In the genomic region with DNA sequence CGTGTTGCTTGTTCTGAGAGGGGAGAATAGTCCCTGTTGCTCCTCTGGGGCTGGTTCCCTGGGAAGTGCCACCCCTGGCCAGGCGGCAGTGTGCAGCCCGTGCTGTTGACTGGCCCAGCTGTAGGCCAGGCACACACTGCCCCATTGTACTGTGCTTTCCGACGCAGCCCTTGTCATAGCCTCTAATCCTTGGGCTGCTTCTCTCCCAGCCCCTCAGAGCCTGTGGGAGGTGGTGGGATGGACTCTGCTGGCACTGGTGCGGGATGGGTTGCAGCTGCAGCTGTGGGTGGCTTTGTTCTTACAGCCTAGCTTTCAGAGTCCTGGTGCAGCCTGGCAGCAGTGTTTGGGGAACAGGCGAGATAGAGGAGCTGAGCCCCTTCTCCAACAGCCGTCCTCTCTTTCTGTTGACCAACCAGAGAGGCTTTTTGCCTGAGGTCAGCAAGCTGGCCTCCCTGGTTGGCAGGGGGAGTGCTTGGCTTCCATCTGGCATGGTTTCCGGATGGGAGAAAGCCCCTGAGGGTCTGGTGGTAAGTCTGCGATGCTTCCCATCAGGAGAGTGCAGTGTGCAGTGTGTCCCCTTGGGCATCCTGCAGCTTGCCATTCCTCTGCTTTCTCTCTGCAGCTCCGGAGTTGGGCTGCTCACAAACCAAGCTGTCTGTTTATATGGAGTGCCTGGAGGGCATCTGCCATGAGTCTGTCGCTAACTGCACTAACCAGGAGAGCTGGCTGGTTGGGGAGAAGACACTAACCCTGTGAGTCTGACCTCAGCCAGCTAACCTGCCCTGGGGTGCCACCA, we compare ENCODE assay signal across 1 cellular context.
TF ChIP-seq lines count a peak whose summit lies in the region.

No MANE protein-coding gene starts in this region.

TF ChIP-seq in HEK293, 187 proteins besides CTCF, POLR2A, EP300 and RAD21:
- TF ChIP-seq, protein P1, sequence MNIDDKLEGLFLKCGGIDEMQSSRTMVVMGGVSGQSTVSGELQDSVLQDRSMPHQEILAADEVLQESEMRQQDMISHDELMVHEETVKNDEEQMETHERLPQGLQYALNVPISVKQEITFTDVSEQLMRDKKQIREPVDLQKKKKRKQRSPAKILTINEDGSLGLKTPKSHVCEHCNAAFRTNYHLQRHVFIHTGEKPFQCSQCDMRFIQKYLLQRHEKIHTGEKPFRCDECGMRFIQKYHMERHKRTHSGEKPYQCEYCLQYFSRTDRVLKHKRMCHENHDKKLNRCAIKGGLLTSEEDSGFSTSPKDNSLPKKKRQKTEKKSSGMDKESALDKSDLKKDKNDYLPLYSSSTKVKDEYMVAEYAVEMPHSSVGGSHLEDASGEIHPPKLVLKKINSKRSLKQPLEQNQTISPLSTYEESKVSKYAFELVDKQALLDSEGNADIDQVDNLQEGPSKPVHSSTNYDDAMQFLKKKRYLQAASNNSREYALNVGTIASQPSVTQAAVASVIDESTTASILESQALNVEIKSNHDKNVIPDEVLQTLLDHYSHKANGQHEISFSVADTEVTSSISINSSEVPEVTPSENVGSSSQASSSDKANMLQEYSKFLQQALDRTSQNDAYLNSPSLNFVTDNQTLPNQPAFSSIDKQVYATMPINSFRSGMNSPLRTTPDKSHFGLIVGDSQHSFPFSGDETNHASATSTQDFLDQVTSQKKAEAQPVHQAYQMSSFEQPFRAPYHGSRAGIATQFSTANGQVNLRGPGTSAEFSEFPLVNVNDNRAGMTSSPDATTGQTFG (tag by site-specific recombination; IDR thresholded peaks at IDR 0.05; ENCODE audit: borderline replicate concordance) = no peak
- TF ChIP-seq ZFHX2 (tag by site-specific recombination; conservative IDR thresholded peaks at IDR 0.05) = peak; percentile 81
- TF ChIP-seq EGR2 (tag by site-specific recombination; IDR thresholded peaks at IDR 0.05; ENCODE audit: low read depth) = peak; percentile 76
